1 cellular context compared by ENCODE assay signal in genomic region chr19:28736528-28736927, GRCh38.
TF ChIP-seq lines count a peak whose summit lies in the region.

No MANE protein-coding gene starts in this region.

TF ChIP-seq in H1, 55 proteins besides CTCF, POLR2A, EP300 and RAD21:
- TF ChIP-seq FOSL1 (IDR thresholded peaks at IDR 0.05; ENCODE audit: insufficient read depth, low read depth, low read length) (no peak), TCF12 (IDR thresholded peaks at IDR 0.05; ENCODE audit: low read depth, low read length) (no peak), CHD1 (IDR thresholded peaks at IDR 0.05; ENCODE audit: low read depth, low read length) (no peak), CBX8 (IDR thresholded peaks at IDR 0.05; ENCODE audit: borderline replicate concordance, low read depth, low read length) (no peak), SUZ12 (IDR thresholded peaks at IDR 0.05; ENCODE audit: low read length) (no peak), SP2 (IDR thresholded peaks at IDR 0.05; ENCODE audit: low read length) (no peak), HDAC6 (IDR thresholded peaks at IDR 0.05; ENCODE audit: low read depth, low read length) (no peak), PHF8 (conservative IDR thresholded peaks at IDR 0.05; ENCODE audit: low read depth, low read length) (no peak), CBX5 (IDR thresholded peaks at IDR 0.05; ENCODE audit: low read depth, low read length) (no peak), RFX5 (IDR thresholded peaks at IDR 0.05; ENCODE audit: borderline replicate concordance, low read depth, low read length) (no peak), POU5F1 (IDR thresholded peaks at IDR 0.05; ENCODE audit: low read depth, low read length) (no peak), CTBP2 (IDR thresholded peaks at IDR 0.05; ENCODE audit: borderline replicate concordance, insufficient read depth, insufficient read length, low read length) (no peak), TBP (IDR thresholded peaks at IDR 0.05; ENCODE audit: low read depth, low read length) (no peak), EGR1 (IDR thresholded peaks at IDR 0.05; ENCODE audit: borderline replicate concordance, low read depth, low read length) (no peak), EZH2 (IDR thresholded peaks at IDR 0.05; ENCODE audit: low read depth, low read length, severe bottlenecking) (no peak), CREB1 (IDR thresholded peaks at IDR 0.05) (no peak)
- TF ChIP-seq, protein P1, sequence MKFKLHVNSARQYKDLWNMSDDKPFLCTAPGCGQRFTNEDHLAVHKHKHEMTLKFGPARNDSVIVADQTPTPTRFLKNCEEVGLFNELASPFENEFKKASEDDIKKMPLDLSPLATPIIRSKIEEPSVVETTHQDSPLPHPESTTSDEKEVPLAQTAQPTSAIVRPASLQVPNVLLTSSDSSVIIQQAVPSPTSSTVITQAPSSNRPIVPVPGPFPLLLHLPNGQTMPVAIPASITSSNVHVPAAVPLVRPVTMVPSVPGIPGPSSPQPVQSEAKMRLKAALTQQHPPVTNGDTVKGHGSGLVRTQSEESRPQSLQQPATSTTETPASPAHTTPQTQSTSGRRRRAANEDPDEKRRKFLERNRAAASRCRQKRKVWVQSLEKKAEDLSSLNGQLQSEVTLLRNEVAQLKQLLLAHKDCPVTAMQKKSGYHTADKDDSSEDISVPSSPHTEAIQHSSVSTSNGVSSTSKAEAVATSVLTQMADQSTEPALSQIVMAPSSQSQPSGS (IDR thresholded peaks at IDR 0.05; ENCODE audit: low read length): no peak
- TF ChIP-seq, protein P2, sequence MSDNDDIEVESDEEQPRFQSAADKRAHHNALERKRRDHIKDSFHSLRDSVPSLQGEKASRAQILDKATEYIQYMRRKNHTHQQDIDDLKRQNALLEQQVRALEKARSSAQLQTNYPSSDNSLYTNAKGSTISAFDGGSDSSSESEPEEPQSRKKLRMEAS (IDR thresholded peaks at IDR 0.05): no peak
